Comparison of ENCODE assay signal across 7 cellular contexts in genomic region chr15:97755726-97756125, GRCh38.
"Had no signal": no experiment of that assay in that cellular context is flagged by ENCODE, and none has a peak within 500 bp of the region (broad histone marks: within the 10 kb centered on the region; RNA-seq: fewer than 3 reads in every experiment).

No MANE protein-coding gene starts in this region.

- DNase-seq: GDM1, GF-D8 had no signal

- FAIRE-seq: GM12878, GM12891, GM12892, GM18507, GM19239 had no signal

- H3K4me3 ChIP-seq: GM12878 had no signal
